In genomic region chr5:170697031-170697430, GRCh38 we compare ENCODE assay signal across 25 cellular contexts.
"Had no signal": no experiment of that assay in that cellular context is flagged by ENCODE, and none has a peak within 500 bp of the region (broad histone marks: within the 10 kb centered on the region; RNA-seq: fewer than 3 reads in every experiment).

No MANE protein-coding gene starts in this region.

- H3K9me3 ChIP-seq: colonic mucosa, esophagus muscularis mucosa, esophagus squamous epithelium, gastrocnemius medialis, gastroesophageal sphincter, heart left ventricle, heart right ventricle had no signal

- H3K9me3 Mint-ChIP-seq: dendritic cell treated with granulocyte-macrophage colony-stimulating factor and Interleukin-4, amounts not matched to agents 40 ng/mL and 50 ng/mL, for 4 days; effector memory CD8-positive, alpha-beta T cell; endodermal cell had no signal

- ATAC-seq: effector memory CD8-positive, alpha-beta T cell; esophagus mucosa; foreskin keratinocyte; gastrocnemius medialis; gastroesophageal sphincter; heart left ventricle; heart right ventricle had no signal

- H3K27ac Mint-ChIP-seq: dendritic cell treated with granulocyte-macrophage colony-stimulating factor and Interleukin-4, amounts not matched to agents 40 ng/mL and 50 ng/mL, for 4 days; effector memory CD8-positive, alpha-beta T cell; endodermal cell had no signal

- H3K4me3 Mint-ChIP-seq: dendritic cell treated with granulocyte-macrophage colony-stimulating factor and Interleukin-4, amounts not matched to agents 40 ng/mL and 50 ng/mL, for 4 days; effector memory CD8-positive, alpha-beta T cell; endodermal cell had no signal

- H3K36me3 ChIP-seq: colonic mucosa, esophagus muscularis mucosa, esophagus squamous epithelium, gastrocnemius medialis, gastroesophageal sphincter, heart left ventricle, heart right ventricle had no signal

- DNase-seq: colonic mucosa; cortex of kidney; dermis blood vessel endothelial cell; dorsolateral prefrontal cortex; effector CD4-positive, alpha-beta T cell; effector CD8-positive, alpha-beta T cell; effector memory CD4-positive, alpha-beta T cell; effector memory CD8-positive, alpha-beta T cell; endodermal cell; erythroblast; esophagus squamous epithelium; foreskin fibroblast; foreskin keratinocyte; gastrocnemius medialis; glutamatergic neuron; head of caudate nucleus; heart left ventricle; heart right ventricle had no signal

- H3K27me3 ChIP-seq: colonic mucosa, foreskin keratinocyte had no signal

- H3K4me1 ChIP-seq: colonic mucosa, esophagus muscularis mucosa, esophagus squamous epithelium, foreskin keratinocyte, gastrocnemius medialis, gastroesophageal sphincter, heart left ventricle, heart right ventricle had no signal

- H3K27ac ChIP-seq: colonic mucosa, coronary artery, dorsolateral prefrontal cortex, epithelial cell of prostate, esophagus muscularis mucosa, esophagus squamous epithelium, foreskin keratinocyte, gastrocnemius medialis, gastroesophageal sphincter, heart left ventricle, heart right ventricle, hepatocyte had no signal

- H3K4me3 ChIP-seq: colonic mucosa, coronary artery, dorsolateral prefrontal cortex, esophagus muscularis mucosa, esophagus squamous epithelium, gastrocnemius medialis, gastroesophageal sphincter, heart left ventricle, heart right ventricle, hepatocyte had no signal
